In the genomic region with DNA sequence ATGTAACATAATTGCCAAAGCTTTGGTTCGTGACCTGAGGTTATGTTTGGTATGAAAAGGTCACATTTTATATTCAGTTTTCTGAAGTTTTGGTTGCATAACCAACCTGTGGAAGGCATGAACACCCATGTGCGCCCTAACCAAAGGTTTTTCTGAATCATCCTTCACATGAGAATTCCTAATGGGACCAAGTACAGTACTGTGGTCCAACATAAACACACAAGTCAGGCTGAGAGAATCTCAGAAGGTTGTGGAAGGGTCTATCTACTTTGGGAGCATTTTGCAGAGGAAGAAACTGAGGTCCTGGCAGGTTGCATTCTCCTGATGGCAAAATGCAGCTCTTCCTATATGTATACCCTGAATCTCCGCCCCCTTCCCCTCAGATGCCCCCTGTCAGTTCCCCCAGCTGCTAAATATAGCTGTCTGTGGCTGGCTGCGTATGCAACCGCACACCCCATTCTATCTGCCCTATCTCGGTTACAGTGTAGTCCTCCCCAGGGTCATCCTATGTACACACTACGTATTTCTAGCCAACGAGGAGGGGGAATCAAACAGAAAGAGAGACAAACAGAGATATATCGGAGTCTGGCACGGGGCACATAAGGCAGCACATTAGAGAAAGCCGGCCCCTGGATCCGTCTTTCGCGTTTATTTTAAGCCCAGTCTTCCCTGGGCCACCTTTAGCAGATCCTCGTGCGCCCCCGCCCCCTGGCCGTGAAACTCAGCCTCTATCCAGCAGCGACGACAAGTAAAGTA, we compare ENCODE assay signal across 8 cellular contexts. TPM values are rescaled to one million over a fixed set of nuclear protein-coding genes. Genes with fewer than 3 reads are reported as not detected.
DNase-seq lines count a peak whose midpoint lies in the region; ATAC-seq and TF ChIP-seq lines count a peak whose summit lies in the region.

No MANE protein-coding gene starts in this region.

- H3K36me3 Mint-ChIP-seq in naive B cell: no peaks in the 10 kb centered on the region

- H3K27ac Mint-ChIP-seq in naive B cell: peak overlapping the region in 1 of 6 donors; percentile 65

- H3K4me1 Mint-ChIP-seq in naive B cell: peaks cover 15 to 27% (median 19%) of the 10 kb centered on the region in 3 donors

- H3K27ac ChIP-seq in colonic mucosa: no peak overlapping the region

- peak overlapping the region; percentile 17 for H3K4me3 ChIP-seq in colonic mucosa

- H3K36me3 ChIP-seq in colonic mucosa: no peaks in the 10 kb centered on the region

- no peaks in the 10 kb centered on the region for H3K4me1 ChIP-seq in colonic mucosa

- no peak for TF ChIP-seq CTCF in colonic mucosa (IDR thresholded peaks at IDR 0.05)

- peaks cover 0 to 5% (median 2%) of the 10 kb centered on the region in 7 donors for H3K9me3 Mint-ChIP-seq in naive B cell

- no peak for DNase-seq in Right ventricle myocardium inferior (ENCODE audit: missing footprints)
- no peak for DNase-seq in cardiac septum (ENCODE audit: low spot score)
- no peak for DNase-seq in colonic mucosa
- DNase-seq in naive B cell: no peak
- no peak for DNase-seq in HT-29 (ENCODE audit: low spot score)
- DNase-seq in HPDE6-E6E7 (ENCODE audit: extremely low spot score): no peak

- peaks cover 30% of the 10 kb centered on the region for H3K27me3 ChIP-seq in colonic mucosa

- H3K4me3 Mint-ChIP-seq in naive B cell: peak overlapping the region; percentile 48 to 88 (median 80)

- H3K9ac ChIP-seq in colonic mucosa (ENCODE audit: low read depth in 2 of 2, low read length in 2 of 2): no peak overlapping the region

- ATAC-seq in Right ventricle myocardium inferior (peak; percentile 24), naive B cell (ENCODE audit: low read depth in 2 of 2) (peak; percentile 38 to 39), HG02623 (IDR thresholded peaks at IDR 0.05; ENCODE audit: unreplicated experiment) (no peak), GM21528 (IDR thresholded peaks at IDR 0.05; ENCODE audit: low FRiP score, unreplicated experiment) (no peak)

- peaks cover 36 to 57% (median 37%) of the 10 kb centered on the region in 3 donors for H3K27me3 Mint-ChIP-seq in naive B cell

- intact Hi-C loops in Right ventricle myocardium inferior (cut with DNase I) (no loop called here), cardiac septum (cut with DNase I) (no loop called here), colonic mucosa (cut with DNase I) (no loop called here)

- H3K9me3 ChIP-seq in colonic mucosa: no peaks in the 10 kb centered on the region

RNA-seq across cellular contexts. Expression of gene ESR1, which starts 0.5 kb away (rescaled TPM):
- total RNA-seq in Right ventricle myocardium inferior: 1.4 TPM
- total RNA-seq in cardiac septum: 0.75 TPM
- total RNA-seq in colonic mucosa: under 1 TPM; 0.16 to 0.37 TPM
- under 1 TPM in 4 of 6 donors, not detected in 2; 0.06 to 0.26 (median 0.17) TPM for polyA plus RNA-seq in naive B cell (ENCODE audit: low read depth in 6 of 6)
- total RNA-seq in HT-29 (2014; rRNA removed; shearing (Covaris generic)): not detected in 2 replicates

Comparison
In these comparisons a context has a peak if more than half of its experiments do, and no peak if none do; other contexts are left out.
1. ATAC-seq: peak in Right ventricle myocardium inferior (single experiment) and naive B cell (2 of 2); none in HG02623 (single experiment) and GM21528 (single experiment).